Comparison of ENCODE assay signal across 8 cellular contexts in the genomic region with DNA sequence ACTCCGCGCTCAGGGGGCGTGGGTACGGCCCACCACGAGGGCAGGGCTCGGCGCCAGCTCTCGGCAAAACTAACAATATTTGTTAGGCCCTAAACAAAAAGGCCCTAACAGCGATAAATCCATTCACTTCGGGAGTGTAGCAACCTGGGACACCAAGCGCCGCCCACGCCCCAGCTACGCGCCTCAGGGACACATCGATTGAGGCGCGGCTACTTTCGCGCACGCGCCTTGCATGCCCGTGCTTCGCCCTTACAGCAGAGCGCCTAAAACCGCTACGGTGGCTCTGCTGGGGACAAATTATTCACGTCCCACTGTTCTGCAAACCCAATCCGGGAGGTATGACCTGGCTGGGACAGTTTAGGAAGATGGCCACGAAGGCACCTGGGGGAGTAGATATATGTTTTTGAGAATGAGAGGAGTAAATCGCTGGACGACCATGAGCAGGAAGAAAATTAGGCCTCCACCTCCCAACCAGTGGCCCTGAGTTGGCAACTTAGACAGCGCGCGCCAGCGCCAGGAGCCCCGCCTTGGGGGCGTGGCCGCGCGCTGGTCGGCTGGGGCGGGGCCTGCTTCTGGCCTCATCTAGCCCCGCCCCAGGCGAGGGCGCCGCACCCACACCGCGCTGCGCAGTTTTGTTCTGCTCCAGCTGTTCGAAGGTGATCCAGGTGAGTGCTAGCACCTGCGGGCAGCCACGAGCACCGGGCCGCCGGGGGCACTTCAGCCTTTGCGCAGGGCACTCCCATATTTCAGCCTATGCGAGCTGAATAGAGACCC. TPM values are rescaled to one million over a fixed set of nuclear protein-coding genes. Genes with fewer than 3 reads are reported as not detected.
A peak's percentile ranks its signal among the peaks of the same experiment; 100 is the strongest.
DNase-seq lines count a peak whose midpoint lies in the region; ATAC-seq and TF ChIP-seq lines count a peak whose summit lies in the region.

A gene (plus strand): TSS at position 606 of the 774 bp plus-strand sequence. CDS start 18,614 bp downstream, outside the sequence.

- peak; percentile 84 for DNase-seq in NCI-H524 treated with DMSO at 0.1 percent for 48 hours (lab: John Stamatoyannopoulos, UW)
- peak; percentile 95 for DNase-seq in activated CD4-positive, alpha-beta T cell treated with anti-CD3 and anti-CD28 coated beads for 4 hours
- DNase-seq in choroid plexus epithelial cell (ENCODE audit: low read depth), result peak; percentile 99
- DNase-seq in kidney epithelial cell (ENCODE audit: low read depth), result peak; percentile 96
- peak; percentile 92 to 94 for DNase-seq in stimulated activated CD4-positive, alpha-beta T cell treated with anti-CD3 and anti-CD28 coated beads, Interleukin-15, amount 100 ng/mL, for 48 hours (ENCODE audit: low read depth in 2 of 2)

- H3K36me3 ChIP-seq in BLaER1, result no peaks in the 10 kb centered on the region
- H3K36me3 ChIP-seq in kidney epithelial cell (ENCODE audit: control insufficient read depth, insufficient read depth, low read length), result no peaks in the 10 kb centered on the region

- H3K4me3 ChIP-seq in BLaER1 (peak within 1 kb of the TSS; percentile 89), choroid plexus epithelial cell (ENCODE audit: low read depth, low read length) (peak within 1 kb of the TSS; percentile 77), kidney epithelial cell (ENCODE audit: low read depth, low read length) (peak within 1 kb of the TSS; percentile 99)

- H3K9ac ChIP-seq in BLaER1, result peak within 1 kb of the TSS; percentile 85

- peaks cover 35% of the 10 kb centered on the region for H4K20me1 ChIP-seq in BLaER1

- H3K9me3 ChIP-seq in BLaER1, result no peaks in the 10 kb centered on the region

- no peaks in the 10 kb centered on the region for H3K27me3 ChIP-seq in BLaER1
- H3K27me3 ChIP-seq in kidney epithelial cell (ENCODE audit: control insufficient read depth, insufficient read depth, low read length), result no peaks in the 10 kb centered on the region

- H3K4me2 ChIP-seq in BLaER1, result peak within 1 kb of the TSS; percentile 93

- TF ChIP-seq CTCF in choroid plexus epithelial cell (conservative IDR thresholded peaks at IDR 0.05; ENCODE audit: low read depth, low read length), result no peak
- TF ChIP-seq CTCF in kidney epithelial cell (IDR thresholded peaks at IDR 0.05; ENCODE audit: insufficient read depth, low read length, poor library complexity, severe bottlenecking), result no peak

- ATAC-seq in GM19324 (IDR thresholded peaks at IDR 0.05; ENCODE audit: low FRiP score, unreplicated experiment) (peak; percentile 92), HG03460 (IDR thresholded peaks at IDR 0.05; ENCODE audit: unreplicated experiment) (peak; percentile 86)

- peaks cover 27% of the 10 kb centered on the region for H3K4me1 ChIP-seq in BLaER1

- H3K27ac ChIP-seq in BLaER1, result peak within 1 kb of the TSS; percentile 83

RNA-seq across cellular contexts. Expression of the gene that starts here (rescaled TPM):
- 122 and 150 TPM in 2 replicates for total RNA-seq in kidney epithelial cell

Comparison
In these comparisons a context has a peak if more than half of its experiments do, and no peak if none do; other contexts are left out.
1. Peak in every context shown above with its lines: DNase-seq, ATAC-seq, H3K4me3 ChIP-seq and H3K27ac ChIP-seq.